Comparison of ENCODE assay signal across 1 cellular context in the genomic region with DNA sequence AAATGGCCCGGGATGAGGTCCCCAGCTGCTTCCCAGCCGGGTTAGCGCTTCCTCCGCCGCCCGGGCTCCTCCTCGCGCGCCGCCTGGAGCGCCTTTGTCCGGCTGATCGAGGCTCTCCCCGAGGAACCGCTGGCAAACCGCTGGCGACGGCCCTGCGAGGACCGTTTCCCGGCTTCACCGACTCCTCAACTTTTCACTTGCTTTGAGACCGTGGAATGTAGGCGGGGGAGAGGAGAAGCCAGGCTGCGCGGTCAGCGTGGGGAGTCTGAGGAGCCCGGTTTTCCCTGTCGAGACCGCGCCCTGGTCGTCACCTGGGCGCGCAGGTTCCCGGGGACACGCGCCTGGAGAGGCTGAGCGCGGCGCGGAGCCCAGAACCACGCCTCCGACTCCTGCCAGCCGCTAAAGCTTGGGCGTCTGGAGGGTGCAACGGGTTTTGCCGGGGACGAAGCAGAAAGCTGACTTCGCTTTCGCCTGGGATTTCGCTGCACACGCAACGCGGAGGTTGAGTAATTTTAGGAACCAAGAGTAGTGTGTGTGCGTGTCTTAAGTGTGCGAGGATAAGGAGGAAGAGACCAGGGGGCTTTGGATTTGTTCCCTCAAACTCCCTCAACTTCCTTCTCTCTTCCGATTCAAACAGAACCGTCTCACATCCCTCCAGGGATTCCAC.
TF ChIP-seq lines count a peak whose summit lies in the region.

No MANE protein-coding gene starts in this region.

TF ChIP-seq in GM12878, 131 proteins besides CTCF, POLR2A, EP300 and RAD21 (continued from another document):
- TF ChIP-seq, protein P1, sequence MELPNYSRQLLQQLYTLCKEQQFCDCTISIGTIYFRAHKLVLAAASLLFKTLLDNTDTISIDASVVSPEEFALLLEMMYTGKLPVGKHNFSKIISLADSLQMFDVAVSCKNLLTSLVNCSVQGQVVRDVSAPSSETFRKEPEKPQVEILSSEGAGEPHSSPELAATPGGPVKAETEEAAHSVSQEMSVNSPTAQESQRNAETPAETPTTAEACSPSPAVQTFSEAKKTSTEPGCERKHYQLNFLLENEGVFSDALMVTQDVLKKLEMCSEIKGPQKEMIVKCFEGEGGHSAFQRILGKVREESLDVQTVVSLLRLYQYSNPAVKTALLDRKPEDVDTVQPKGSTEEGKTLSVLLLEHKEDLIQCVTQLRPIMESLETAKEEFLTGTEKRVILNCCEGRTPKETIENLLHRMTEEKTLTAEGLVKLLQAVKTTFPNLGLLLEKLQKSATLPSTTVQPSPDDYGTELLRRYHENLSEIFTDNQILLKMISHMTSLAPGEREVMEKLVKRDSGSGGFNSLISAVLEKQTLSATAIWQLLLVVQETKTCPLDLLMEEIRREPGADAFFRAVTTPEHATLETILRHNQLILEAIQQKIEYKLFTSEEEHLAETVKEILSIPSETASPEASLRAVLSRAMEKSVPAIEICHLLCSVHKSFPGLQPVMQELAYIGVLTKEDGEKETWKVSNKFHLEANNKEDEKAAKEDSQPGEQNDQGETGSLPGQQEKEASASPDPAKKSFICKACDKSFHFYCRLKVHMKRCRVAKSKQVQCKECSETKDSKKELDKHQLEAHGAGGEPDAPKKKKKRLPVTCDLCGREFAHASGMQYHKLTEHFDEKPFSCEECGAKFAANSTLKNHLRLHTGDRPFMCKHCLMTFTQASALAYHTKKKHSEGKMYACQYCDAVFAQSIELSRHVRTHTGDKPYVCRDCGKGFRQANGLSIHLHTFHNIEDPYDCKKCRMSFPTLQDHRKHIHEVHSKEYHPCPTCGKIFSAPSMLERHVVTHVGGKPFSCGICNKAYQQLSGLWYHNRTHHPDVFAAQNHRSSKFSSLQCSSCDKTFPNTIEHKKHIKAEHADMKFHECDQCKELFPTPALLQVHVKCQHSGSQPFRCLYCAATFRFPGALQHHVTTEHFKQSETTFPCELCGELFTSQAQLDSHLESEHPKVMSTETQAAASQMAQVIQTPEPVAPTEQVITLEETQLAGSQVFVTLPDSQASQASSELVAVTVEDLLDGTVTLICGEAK (IDR thresholded peaks at IDR 0.05; ENCODE audit: borderline replicate concordance): no peak
- TF ChIP-seq MEF2A (IDR thresholded peaks at IDR 0.05; ENCODE audit: insufficient read depth, low read depth, low read length): no peak
- TF ChIP-seq ZZZ3 (IDR thresholded peaks at IDR 0.05; ENCODE audit: control insufficient read depth, insufficient read length, low read depth): no peak
- TF ChIP-seq ETV6 (conservative IDR thresholded peaks at IDR 0.05 in 1 of 2, IDR thresholded peaks at IDR 0.05 in 1 of 2; ENCODE audit: borderline replicate concordance in 1 of 2, low read depth in 1 of 2): peak in 1 of 2 experiments; percentile 7; a peak in 1 of 4 replicates
- TF ChIP-seq, protein P2, sequence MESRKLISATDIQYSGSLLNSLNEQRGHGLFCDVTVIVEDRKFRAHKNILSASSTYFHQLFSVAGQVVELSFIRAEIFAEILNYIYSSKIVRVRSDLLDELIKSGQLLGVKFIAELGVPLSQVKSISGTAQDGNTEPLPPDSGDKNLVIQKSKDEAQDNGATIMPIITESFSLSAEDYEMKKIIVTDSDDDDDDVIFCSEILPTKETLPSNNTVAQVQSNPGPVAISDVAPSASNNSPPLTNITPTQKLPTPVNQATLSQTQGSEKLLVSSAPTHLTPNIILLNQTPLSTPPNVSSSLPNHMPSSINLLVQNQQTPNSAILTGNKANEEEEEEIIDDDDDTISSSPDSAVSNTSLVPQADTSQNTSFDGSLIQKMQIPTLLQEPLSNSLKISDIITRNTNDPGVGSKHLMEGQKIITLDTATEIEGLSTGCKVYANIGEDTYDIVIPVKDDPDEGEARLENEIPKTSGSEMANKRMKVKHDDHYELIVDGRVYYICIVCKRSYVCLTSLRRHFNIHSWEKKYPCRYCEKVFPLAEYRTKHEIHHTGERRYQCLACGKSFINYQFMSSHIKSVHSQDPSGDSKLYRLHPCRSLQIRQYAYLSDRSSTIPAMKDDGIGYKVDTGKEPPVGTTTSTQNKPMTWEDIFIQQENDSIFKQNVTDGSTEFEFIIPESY (IDR thresholded peaks at IDR 0.05): no peak
- no peak for TF ChIP-seq STAT3 (IDR thresholded peaks at IDR 0.05; ENCODE audit: low read depth, low read length)
- TF ChIP-seq PAX5 (IDR thresholded peaks at IDR 0.05; ENCODE audit: borderline replicate concordance, low read depth, low read length): no peak
- TF ChIP-seq, protein P3, sequence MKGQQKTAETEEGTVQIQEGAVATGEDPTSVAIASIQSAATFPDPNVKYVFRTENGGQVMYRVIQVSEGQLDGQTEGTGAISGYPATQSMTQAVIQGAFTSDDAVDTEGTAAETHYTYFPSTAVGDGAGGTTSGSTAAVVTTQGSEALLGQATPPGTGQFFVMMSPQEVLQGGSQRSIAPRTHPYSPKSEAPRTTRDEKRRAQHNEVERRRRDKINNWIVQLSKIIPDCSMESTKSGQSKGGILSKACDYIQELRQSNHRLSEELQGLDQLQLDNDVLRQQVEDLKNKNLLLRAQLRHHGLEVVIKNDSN (IDR thresholded peaks at IDR 0.05; ENCODE audit: borderline replicate concordance, extremely low read length, insufficient read depth, low read depth, low read length): no peak
- TF ChIP-seq CBX5 (IDR thresholded peaks at IDR 0.05; ENCODE audit: low read depth): 0 out of 2 replicates have a peak, but pooled peaks have one; percentile 26
- TF ChIP-seq KLF5 (IDR thresholded peaks at IDR 0.05; ENCODE audit: partially characterized antibody): no peak
- TF ChIP-seq IKZF2 (IDR thresholded peaks at IDR 0.05): peak; percentile 74 to 83; a peak in 3 of 4 replicates
- TF ChIP-seq BHLHE40 (IDR thresholded peaks at IDR 0.05; ENCODE audit: borderline replicate concordance in 1 of 2, low read depth in 2 of 2, low read length in 1 of 2): no peak; a peak in 1 of 4 replicates
- TF ChIP-seq SRF (IDR thresholded peaks at IDR 0.05; ENCODE audit: low read depth in 2 of 2, low read length in 2 of 2): no peak
- 0 out of 2 replicates have a peak, but pooled peaks have one; percentile 79 for TF ChIP-seq HDAC2 (IDR thresholded peaks at IDR 0.05)
- TF ChIP-seq NFIC (IDR thresholded peaks at IDR 0.05; ENCODE audit: low read depth, low read length): 0 out of 2 replicates have a peak, but pooled peaks have one; percentile 50
- TF ChIP-seq CBX3 (IDR thresholded peaks at IDR 0.05; ENCODE audit: borderline replicate concordance, low read depth): no peak
- no peak for TF ChIP-seq SREBF2 (IDR thresholded peaks at IDR 0.05; ENCODE audit: low read length)
- TF ChIP-seq, protein P4, sequence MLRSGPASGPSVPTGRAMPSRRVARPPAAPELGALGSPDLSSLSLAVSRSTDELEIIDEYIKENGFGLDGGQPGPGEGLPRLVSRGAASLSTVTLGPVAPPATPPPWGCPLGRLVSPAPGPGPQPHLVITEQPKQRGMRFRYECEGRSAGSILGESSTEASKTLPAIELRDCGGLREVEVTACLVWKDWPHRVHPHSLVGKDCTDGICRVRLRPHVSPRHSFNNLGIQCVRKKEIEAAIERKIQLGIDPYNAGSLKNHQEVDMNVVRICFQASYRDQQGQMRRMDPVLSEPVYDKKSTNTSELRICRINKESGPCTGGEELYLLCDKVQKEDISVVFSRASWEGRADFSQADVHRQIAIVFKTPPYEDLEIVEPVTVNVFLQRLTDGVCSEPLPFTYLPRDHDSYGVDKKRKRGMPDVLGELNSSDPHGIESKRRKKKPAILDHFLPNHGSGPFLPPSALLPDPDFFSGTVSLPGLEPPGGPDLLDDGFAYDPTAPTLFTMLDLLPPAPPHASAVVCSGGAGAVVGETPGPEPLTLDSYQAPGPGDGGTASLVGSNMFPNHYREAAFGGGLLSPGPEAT (IDR thresholded peaks at IDR 0.05; ENCODE audit: low read depth): peak; percentile 92; the same call in 1 of the 2 replicates
- 0 out of 2 replicates have a peak, but pooled peaks have one; percentile 30 for TF ChIP-seq IRF4 (IDR thresholded peaks at IDR 0.05; ENCODE audit: low read depth, low read length)
- TF ChIP-seq, protein P5, sequence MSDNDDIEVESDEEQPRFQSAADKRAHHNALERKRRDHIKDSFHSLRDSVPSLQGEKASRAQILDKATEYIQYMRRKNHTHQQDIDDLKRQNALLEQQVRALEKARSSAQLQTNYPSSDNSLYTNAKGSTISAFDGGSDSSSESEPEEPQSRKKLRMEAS (IDR thresholded peaks at IDR 0.05; ENCODE audit: low read depth, low read length): peak; percentile 25; the same call in 1 of the 2 replicates
- TF ChIP-seq POU2F2 (IDR thresholded peaks at IDR 0.05; ENCODE audit: borderline replicate concordance, low read depth, low read length): 0 out of 3 replicates have a peak, but pooled peaks have one; percentile 4
- no peak for TF ChIP-seq CEBPB (IDR thresholded peaks at IDR 0.05; ENCODE audit: borderline replicate concordance in 1 of 2, low read depth in 2 of 2, low read length in 2 of 2)
- TF ChIP-seq DPF2 (IDR thresholded peaks at IDR 0.05): 0 out of 2 replicates have a peak, but pooled peaks have one; percentile 4
- no peak for TF ChIP-seq MYB (IDR thresholded peaks at IDR 0.05; ENCODE audit: borderline replicate concordance, low read depth, low read length)
- peak; percentile 74; the same call in 1 of the 2 replicates for TF ChIP-seq POLR2AphosphoS5 (IDR thresholded peaks at IDR 0.05; ENCODE audit: low read length)
- 0 out of 2 replicates have a peak, but pooled peaks have one; percentile 41 for TF ChIP-seq MXI1 (IDR thresholded peaks at IDR 0.05; ENCODE audit: low read depth, low read length)
- peak; percentile 32 for TF ChIP-seq MEF2B (IDR thresholded peaks at IDR 0.05; ENCODE audit: partially characterized antibody, poor library complexity, severe bottlenecking)
- TF ChIP-seq HDAC6 (IDR thresholded peaks at IDR 0.05; ENCODE audit: unreplicated experiment): peak; percentile 97
